Comparison of ENCODE assay signal across 8 cellular contexts in the genomic region with DNA sequence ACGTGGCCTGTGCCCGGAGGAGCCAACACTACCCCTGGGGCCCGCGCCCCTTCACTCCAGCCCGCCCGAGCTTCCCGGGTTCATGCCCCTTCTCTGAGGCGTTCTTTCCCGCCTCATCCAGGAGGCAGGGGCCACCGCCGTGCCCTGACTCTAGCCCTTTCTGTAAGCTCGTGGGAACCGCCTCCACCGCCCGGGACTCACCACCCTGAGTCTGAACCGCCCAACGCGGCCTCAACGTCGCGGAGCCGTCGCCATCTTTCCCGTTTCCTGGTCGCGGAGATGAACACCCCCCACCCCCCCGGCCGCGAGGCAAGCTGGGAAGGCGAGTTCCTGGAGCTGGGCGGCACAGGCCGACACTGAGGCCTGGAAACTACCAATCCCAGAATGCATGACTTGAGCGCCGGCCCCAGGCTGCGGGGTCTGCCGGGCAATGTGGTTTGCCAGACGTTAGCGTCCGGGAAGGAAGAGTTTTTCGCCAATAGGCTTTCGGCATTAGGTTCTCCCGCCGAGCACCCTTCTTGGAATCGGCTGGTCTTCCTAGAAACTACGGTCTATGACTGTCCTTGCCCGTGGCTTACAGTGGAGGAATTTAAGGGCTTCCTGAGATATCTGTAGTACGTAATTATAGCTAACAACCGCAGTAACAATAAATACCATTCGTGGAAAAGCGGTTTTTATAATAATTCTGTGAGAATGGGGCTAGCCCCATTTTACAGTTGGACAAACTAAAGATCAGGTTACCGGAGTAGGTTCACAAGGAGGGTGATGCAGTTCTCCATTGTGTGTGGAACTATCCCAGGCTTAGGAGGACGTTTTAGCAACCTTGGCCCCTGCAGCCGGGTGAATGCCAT.
DNase-seq lines count a peak whose midpoint lies in the region; FAIRE-seq and TF ChIP-seq lines count a peak whose summit lies in the region.

A gene (minus strand): TSS at position 281 of the 851 bp plus-strand sequence. CDS start 6,381 bp downstream, outside the sequence.

- peak within 1 kb of the TSS; percentile 99 for H3K9ac ChIP-seq in Loucy (ENCODE audit: low read depth, low read length, poor library complexity, severe bottlenecking)

- no peaks in the 10 kb centered on the region for H3K9me3 ChIP-seq in Loucy (ENCODE audit: insufficient read depth, low read depth, low read length)

- H3K27me3 ChIP-seq in Loucy (ENCODE audit: insufficient read depth, low read length, poor library complexity, severe bottlenecking): no peaks in the 10 kb centered on the region

- peaks cover 5% of the 10 kb centered on the region for H3K36me3 Mint-ChIP-seq in nephron (ENCODE audit: low read depth)
- H3K36me3 Mint-ChIP-seq in stimulated activated naive CD8-positive, alpha-beta T cell treated with anti-CD3 and anti-CD28 coated beads, Interleukin-15, Interleukin-2, amounts not matched to agents 100 ng/mL and 50 ng/mL, for 24 hours (ENCODE audit: low read depth): peaks cover 26% of the 10 kb centered on the region

- H3F3A ChIP-seq in Loucy (ENCODE audit: low read depth): no peaks in the 10 kb centered on the region

- H3K4me1 Mint-ChIP-seq in nephron: peaks cover 30% of the 10 kb centered on the region
- peaks cover 36% of the 10 kb centered on the region for H3K4me1 Mint-ChIP-seq in stimulated activated naive CD8-positive, alpha-beta T cell treated with anti-CD3 and anti-CD28 coated beads, Interleukin-15, Interleukin-2, amounts not matched to agents 100 ng/mL and 50 ng/mL, for 24 hours (ENCODE audit: low read depth)

- peaks cover 23% of the 10 kb centered on the region for H3K4me1 ChIP-seq in Loucy (ENCODE audit: insufficient read depth, low read length, poor library complexity, severe bottlenecking)

- peak; percentile 86 for FAIRE-seq in H54 (lab: Jason Lieb, UNC)

- peak within 1 kb of the TSS; percentile 90 for H3K4me3 ChIP-seq in Loucy (ENCODE audit: low read length, poor library complexity, severe bottlenecking)
- peak within 1 kb of the TSS; percentile 97 for H3K4me3 ChIP-seq in fibroblast of pulmonary artery (replicated peaks; ENCODE audit: low read depth, low read length)

- H3K9me2 ChIP-seq in Loucy (replicated peaks; ENCODE audit: low read depth, low read length): no peaks in the 10 kb centered on the region

- TF ChIP-seq CTCF in Loucy (conservative IDR thresholded peaks at IDR 0.05; ENCODE audit: low read length) (no peak), fibroblast of pulmonary artery (IDR thresholded peaks at IDR 0.05; ENCODE audit: low read length, missing control alignments) (no peak), nephron (IDR thresholded peaks at IDR 0.05; ENCODE audit: unreplicated experiment in 3 of 3) (no peak)

- DNase-seq in EL (peak; percentile 98), H54 (ENCODE audit: insufficient read length, low spot score) (peak; percentile 95), fibroblast of pulmonary artery (ENCODE audit: low read depth) (peak; percentile 98)
- peak; percentile 89 for DNase-seq in activated T-helper 9 cell treated with anti-CD3 and anti-CD28 coated beads, Interleukin-2, amount 50 U/mL, for 16 hours (ENCODE audit: low read depth)

- H3K27ac Mint-ChIP-seq in nephron: peak within 1 kb of the TSS; percentile 83 to 96 (median 96)
- H3K27ac Mint-ChIP-seq in stimulated activated naive CD8-positive, alpha-beta T cell treated with anti-CD3 and anti-CD28 coated beads, Interleukin-15, Interleukin-2, amounts not matched to agents 100 ng/mL and 50 ng/mL, for 24 hours: peak within 1 kb of the TSS; percentile 93

- no peaks in the 10 kb centered on the region for H3K27me3 Mint-ChIP-seq in nephron (ENCODE audit: low read depth)
- H3K27me3 Mint-ChIP-seq in stimulated activated naive CD8-positive, alpha-beta T cell treated with anti-CD3 and anti-CD28 coated beads, Interleukin-15, Interleukin-2, amounts not matched to agents 100 ng/mL and 50 ng/mL, for 24 hours: no peaks in the 10 kb centered on the region

- H2AFZ ChIP-seq in Loucy (ENCODE audit: low read length): peak within 1 kb of the TSS; percentile 91

- H3K4me2 ChIP-seq in Loucy (ENCODE audit: low read depth, low read length, poor library complexity, severe bottlenecking): peak within 1 kb of the TSS; percentile 98

- H3K4me3 Mint-ChIP-seq in nephron: peak within 1 kb of the TSS; percentile 98 to 99 (median 99)
- peak within 1 kb of the TSS; percentile 97 for H3K4me3 Mint-ChIP-seq in stimulated activated naive CD8-positive, alpha-beta T cell treated with anti-CD3 and anti-CD28 coated beads, Interleukin-15, Interleukin-2, amounts not matched to agents 100 ng/mL and 50 ng/mL, for 24 hours

- no peaks in the 10 kb centered on the region for H3K36me3 ChIP-seq in Loucy (ENCODE audit: insufficient read depth, low read length)

- TF ChIP-seq POLR2A in H54 (IDR thresholded peaks at IDR 0.05; ENCODE audit: low read depth, low read length) (peak; percentile 84), Raji (IDR thresholded peaks at IDR 0.05; ENCODE audit: insufficient read depth, low read depth, low read length) (peak; percentile 84)

- no peaks in the 10 kb centered on the region for H3K9me3 Mint-ChIP-seq in nephron
- H3K9me3 Mint-ChIP-seq in stimulated activated naive CD8-positive, alpha-beta T cell treated with anti-CD3 and anti-CD28 coated beads, Interleukin-15, Interleukin-2, amounts not matched to agents 100 ng/mL and 50 ng/mL, for 24 hours: no peaks in the 10 kb centered on the region

- H3K79me2 ChIP-seq in Loucy (ENCODE audit: insufficient read depth, low read length): peaks cover 46% of the 10 kb centered on the region

- H4K20me1 ChIP-seq in Loucy (ENCODE audit: insufficient read depth, low read length, poor library complexity, severe bottlenecking): peaks cover 17% of the 10 kb centered on the region

Comparison
In these comparisons a context has a peak if more than half of its experiments do, and no peak if none do; other contexts are left out.
1. Peak in every context shown above with its lines: DNase-seq and H3K4me3 ChIP-seq.